18 cellular contexts compared by ENCODE assay signal in genomic region chr4:166527500-166527899, GRCh38.
A peak's percentile ranks its signal among the peaks of the same experiment; 100 is the strongest.
DNase-seq lines count a peak whose midpoint lies in the region; ATAC-seq and TF ChIP-seq lines count a peak whose summit lies in the region.
"Had no signal": no experiment of that assay in that cellular context is flagged by ENCODE, and none has a peak within 500 bp of the region (broad histone marks: within the 10 kb centered on the region; RNA-seq: fewer than 3 reads in every experiment).

No MANE protein-coding gene starts in this region.

- no peaks in the 10 kb centered on the region for H3K79me2 ChIP-seq in H9 (ENCODE audit: insufficient read depth, low read length)

- ATAC-seq in WTC11 = peak; percentile 95
- ATAC-seq in left ventricle myocardium superior = no peak
- no peak for ATAC-seq in GM19455 (IDR thresholded peaks at IDR 0.05; ENCODE audit: unreplicated experiment)
- no peak for ATAC-seq in left colon
- ATAC-seq in activated T-cell treated with anti-CD3 and anti-CD28 coated beads, Interleukin-2, amount 50 U/mL, for 72 hours (replicated peaks in 1 of 2) = no peak
- ATAC-seq: foreskin keratinocyte had no signal

- H3K27ac Mint-ChIP-seq in H9 = peak overlapping the region in 1 of 3 experiments; percentile 60; a peak in 2 of 7 replicates
- H3K27ac Mint-ChIP-seq in WTC11 = peak overlapping the region; percentile 94
- H3K27ac Mint-ChIP-seq in activated T-cell treated with anti-CD3 and anti-CD28 coated beads, Interleukin-2, amount 50 U/mL, for 72 hours = no peak overlapping the region
- H3K27ac Mint-ChIP-seq: activated naive CD4-positive, alpha-beta T cell treated with anti-CD3 and anti-CD28 coated beads for 36 hours; immature natural killer cell; nephron had no signal

- H4K20me1 ChIP-seq in H9 (ENCODE audit: control insufficient read depth, insufficient read depth, insufficient read length) = no peaks in the 10 kb centered on the region

- H3K18ac ChIP-seq in H9 (ENCODE audit: insufficient read length, low read depth, low read length) = no peak overlapping the region

- H3K79me1 ChIP-seq in H9 (ENCODE audit: insufficient read depth, low read depth, low read length, poor library complexity, severe bottlenecking) = no peaks in the 10 kb centered on the region

- H2BK20ac ChIP-seq in H9 (ENCODE audit: low read depth, low read length, poor library complexity, severe bottlenecking) = no peak overlapping the region

- H3K9me3 Mint-ChIP-seq in H9 = peaks cover under 1 to 2% of the 10 kb centered on the region in 2 experiments; a peak in 3 of 5 replicates
- peaks cover 12% of the 10 kb centered on the region for H3K9me3 Mint-ChIP-seq in WTC11
- peaks cover 3 to 6% of the 10 kb centered on the region in 2 donors for H3K9me3 Mint-ChIP-seq in activated T-cell treated with anti-CD3 and anti-CD28 coated beads, Interleukin-2, amount 50 U/mL, for 72 hours
- H3K9me3 Mint-ChIP-seq: activated naive CD4-positive, alpha-beta T cell treated with anti-CD3 and anti-CD28 coated beads for 36 hours; nephron had no signal

- H3K14ac ChIP-seq in H9 (ENCODE audit: insufficient read depth, low read length) = no peak overlapping the region

- H3K27ac ChIP-seq in H9 (ENCODE audit: insufficient read length, low read depth, low read length) = no peak overlapping the region
- H3K27ac ChIP-seq: foreskin keratinocyte, PC-9 had no signal

- no peak overlapping the region for H2AK5ac ChIP-seq in H9 (ENCODE audit: insufficient read length, low read length)

- H3K4me1 ChIP-seq in H9 (ENCODE audit: insufficient read depth, low read length) = peaks cover 4% of the 10 kb centered on the region; the same call in 1 of the 2 replicates
- H3K4me1 ChIP-seq: foreskin keratinocyte had no signal

- no peak overlapping the region for H4K8ac ChIP-seq in H9 (replicated peaks; ENCODE audit: insufficient read length, low read depth, low read length)

- no peak overlapping the region for H2BK12ac ChIP-seq in H9 (ENCODE audit: insufficient read length, low read depth, low read length)

- H3K4me3 ChIP-seq in skeletal muscle cell (ENCODE audit: low read depth, low read length) = no peak overlapping the region
- H3K4me3 ChIP-seq: PC-9 had no signal

- no peaks in the 10 kb centered on the region for H3K9me3 ChIP-seq in H9 (ENCODE audit: control insufficient read depth, low read depth, low read length)

- no peak overlapping the region for H3K56ac ChIP-seq in H9 (ENCODE audit: insufficient read length, low read depth, low read length)

- TF ChIP-seq CTCF in H9 (conservative IDR thresholded peaks at IDR 0.05) (no peak), WTC11 (IDR thresholded peaks at IDR 0.05) (no peak)

- no peaks in the 10 kb centered on the region for H3K27me3 ChIP-seq in H9 (ENCODE audit: insufficient read depth, low read length)
- H3K27me3 ChIP-seq: foreskin keratinocyte had no signal

- H3K4me1 Mint-ChIP-seq in H9 (peaks cover 8 to 17% of the 10 kb centered on the region in 2 experiments), WTC11 (peaks cover 28% of the 10 kb centered on the region)
- no peaks in the 10 kb centered on the region for H3K4me1 Mint-ChIP-seq in activated T-cell treated with anti-CD3 and anti-CD28 coated beads, Interleukin-2, amount 50 U/mL, for 72 hours (ENCODE audit: low read depth)
- H3K4me1 Mint-ChIP-seq: immature natural killer cell, nephron had no signal

- H3T11ph ChIP-seq in H9 (ENCODE audit: low read length) = no peak overlapping the region

- H3K23ac ChIP-seq in H9 (ENCODE audit: insufficient read length, low read depth, low read length) = no peak overlapping the region

- POLR2A ChIA-PET in WTC11 (lab: Charles Lee) = interaction anchor here (0.7 kb wide), 1 partner anchor 25 kb away, joined by 3 read pairs; no protein-coding TSS in a partner anchor

- H3K4ac ChIP-seq in H9 (ENCODE audit: low read depth, low read length) = no peak overlapping the region

- peak; percentile 35 for DNase-seq in H9
- DNase-seq in WTC11 (ENCODE audit: low spot score) = no peak
- DNase-seq in fibroblast of the conjunctiva (ENCODE audit: low read depth) = peak; percentile 0
- peak; percentile 81 for DNase-seq in skeletal muscle cell (ENCODE audit: low read depth)
- DNase-seq in left ventricle myocardium superior = no peak
- DNase-seq in left colon = no peak
- no peak for DNase-seq in activated T-cell treated with anti-CD3 and anti-CD28 coated beads, Interleukin-2, amount 50 U/mL, for 72 hours
- DNase-seq: activated CD4-positive, alpha-beta T cell treated with anti-CD3 and anti-CD28 coated beads, Interleukin-2, amount 50 U/mL, for 1 hour; activated naive CD4-positive, alpha-beta T cell treated with anti-CD3 and anti-CD28 coated beads for 36 hours; effector CD8-positive, alpha-beta T cell; foreskin keratinocyte; immature natural killer cell; MV-4-11; NCI-H2081; NCI-H524 treated with DMSO at 0.1 percent for 48 hours; PC-9 had no signal

- H2BK15ac ChIP-seq in H9 (ENCODE audit: low read depth, low read length) = no peak overlapping the region

- no peak overlapping the region for H4K91ac ChIP-seq in H9 (ENCODE audit: insufficient read length, low read depth, low read length)

- H3K4me3 Mint-ChIP-seq in H9 = no peak overlapping the region
- peak overlapping the region; percentile 20 for H3K4me3 Mint-ChIP-seq in WTC11
- H3K4me3 Mint-ChIP-seq in activated T-cell treated with anti-CD3 and anti-CD28 coated beads, Interleukin-2, amount 50 U/mL, for 72 hours = no peak overlapping the region
- H3K4me3 Mint-ChIP-seq: activated naive CD4-positive, alpha-beta T cell treated with anti-CD3 and anti-CD28 coated beads for 36 hours; immature natural killer cell; nephron had no signal

- no peak overlapping the region for H3K9ac ChIP-seq in H9 (ENCODE audit: extremely low read depth, insufficient read length, low read length)

- no peak overlapping the region for H2BK120ac ChIP-seq in H9 (ENCODE audit: low read depth, low read length, poor library complexity, severe bottlenecking)

- CTCF ChIA-PET in WTC11 (lab: Charles Lee) = no interaction called here

- no peak overlapping the region for H4K5ac ChIP-seq in H9 (ENCODE audit: insufficient read length, low read depth, low read length)

- no peak overlapping the region for H2AFZ ChIP-seq in H9 (ENCODE audit: low read length)
- H2AFZ ChIP-seq: PC-9 had no signal

- no peak overlapping the region for H2BK5ac ChIP-seq in H9 (ENCODE audit: insufficient read length, low read length)

- H3K23me2 ChIP-seq in H9 (ENCODE audit: insufficient read length, low read depth, low read length, poor library complexity, severe bottlenecking) = no peaks in the 10 kb centered on the region

- intact Hi-C loops in left ventricle myocardium superior (cut with micrococcal nuclease) = no loop called here
- intact Hi-C loops in left colon (cut with DNase I, micrococcal nuclease) = no loop called here

- H3K36me3 Mint-ChIP-seq in H9 (ENCODE audit: insufficient read depth in 1 of 3, low read depth in 3 of 3) (peaks cover 1 to 3% (median 2%) of the 10 kb centered on the region in 3 experiments; a peak in 5 of 7 replicates), WTC11 (peaks cover 5% of the 10 kb centered on the region)
- no peaks in the 10 kb centered on the region for H3K36me3 Mint-ChIP-seq in activated T-cell treated with anti-CD3 and anti-CD28 coated beads, Interleukin-2, amount 50 U/mL, for 72 hours (ENCODE audit: insufficient read depth in 2 of 2)
- H3K36me3 Mint-ChIP-seq: immature natural killer cell had no signal

- H3K4me2 ChIP-seq in H9 (ENCODE audit: insufficient read depth, insufficient read length, low read length) = no peak overlapping the region
- H3K4me2 ChIP-seq: PC-9 had no signal

- no CpG with 5 or more reads among the region's 3 CpGs for WGBS in H9 (ENCODE audit: extremely low coverage, insufficient read length, low lambda C conversion rate)

- no peaks in the 10 kb centered on the region for H3K27me3 Mint-ChIP-seq in H9 (ENCODE audit: low read depth)
- no peaks in the 10 kb centered on the region for H3K27me3 Mint-ChIP-seq in WTC11 (ENCODE audit: low read depth)
- H3K27me3 Mint-ChIP-seq in activated T-cell treated with anti-CD3 and anti-CD28 coated beads, Interleukin-2, amount 50 U/mL, for 72 hours (ENCODE audit: low read depth) = no peaks in the 10 kb centered on the region

TF ChIP-seq in WTC11, 78 proteins besides CTCF, POLR2A, EP300 and RAD21 (continues in another document):
- TF ChIP-seq ATF2 (CRISPR knock-in tag; IDR thresholded peaks at IDR 0.05; ENCODE audit: borderline replicate concordance, low read depth) (no peak), NR1H2 (CRISPR knock-in tag; IDR thresholded peaks at IDR 0.05) (no peak), NR3C1 (CRISPR knock-in tag; conservative IDR thresholded peaks at IDR 0.05; ENCODE audit: low read depth) (no peak), NFE2L1 (CRISPR knock-in tag; IDR thresholded peaks at IDR 0.05) (no peak), FOXP1 (CRISPR knock-in tag; IDR thresholded peaks at IDR 0.05; ENCODE audit: borderline replicate concordance) (no peak), ETV6 (CRISPR knock-in tag; IDR thresholded peaks at IDR 0.05) (0 out of 2 replicates have a peak, but pooled peaks have one; percentile 41), ATF1 (CRISPR knock-in tag; IDR thresholded peaks at IDR 0.05) (no peak)
- TF ChIP-seq, protein P1, sequence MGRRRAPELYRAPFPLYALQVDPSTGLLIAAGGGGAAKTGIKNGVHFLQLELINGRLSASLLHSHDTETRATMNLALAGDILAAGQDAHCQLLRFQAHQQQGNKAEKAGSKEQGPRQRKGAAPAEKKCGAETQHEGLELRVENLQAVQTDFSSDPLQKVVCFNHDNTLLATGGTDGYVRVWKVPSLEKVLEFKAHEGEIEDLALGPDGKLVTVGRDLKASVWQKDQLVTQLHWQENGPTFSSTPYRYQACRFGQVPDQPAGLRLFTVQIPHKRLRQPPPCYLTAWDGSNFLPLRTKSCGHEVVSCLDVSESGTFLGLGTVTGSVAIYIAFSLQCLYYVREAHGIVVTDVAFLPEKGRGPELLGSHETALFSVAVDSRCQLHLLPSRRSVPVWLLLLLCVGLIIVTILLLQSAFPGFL (CRISPR knock-in tag; IDR thresholded peaks at IDR 0.05; ENCODE audit: borderline replicate concordance) = no peak

Comparison
In these comparisons a context has a peak if more than half of its experiments do, and no peak if none do; other contexts are left out.
1. DNase-seq: peak in H9 (single experiment), fibroblast of the conjunctiva (single experiment) and skeletal muscle cell (single experiment); none in WTC11 (single experiment), left ventricle myocardium superior (single experiment), left colon (0 of 2) and activated T-cell treated with anti-CD3 and anti-CD28 coated beads, Interleukin-2, amount 50 U/mL, for 72 hours (0 of 2).